8 cellular contexts compared by ENCODE assay signal in the genomic region with DNA sequence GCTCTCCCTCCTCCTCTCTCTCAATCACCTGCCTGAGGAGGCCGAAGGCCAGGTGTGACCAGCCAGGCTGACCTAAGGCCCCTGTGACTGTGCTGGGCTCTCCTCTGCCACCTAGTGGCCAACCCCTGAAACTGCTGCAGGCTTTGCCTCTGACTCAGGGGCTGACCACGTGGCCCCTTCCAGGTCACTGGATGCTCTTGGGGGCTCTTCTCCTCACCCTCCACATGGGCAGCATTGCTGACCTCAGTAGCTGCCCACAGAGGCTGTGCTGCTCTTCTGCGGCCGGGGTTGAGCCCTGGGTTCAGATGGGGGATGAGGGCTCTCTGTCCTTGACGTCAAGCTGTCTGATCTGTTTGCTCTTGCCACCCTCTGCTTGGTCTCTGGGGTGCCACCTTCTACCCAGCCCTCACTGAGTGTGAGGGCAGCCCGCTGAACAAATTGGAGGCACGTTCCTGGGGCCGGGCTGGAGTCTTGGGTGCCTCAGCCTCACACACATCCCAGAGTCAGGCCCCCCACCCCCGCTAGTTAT.
DNase-seq lines count a peak whose midpoint lies in the region; ATAC-seq and TF ChIP-seq lines count a peak whose summit lies in the region.

No MANE protein-coding gene starts in this region.

- no peak overlapping the region for H3K27ac ChIP-seq in naive thymus-derived CD4-positive, alpha-beta T cell (ENCODE audit: low read depth, low read length)
- H3K27ac ChIP-seq in thyroid gland = no peak overlapping the region

- no peaks in the 10 kb centered on the region for H3K27me3 ChIP-seq in naive thymus-derived CD4-positive, alpha-beta T cell (ENCODE audit: control insufficient read depth in 2 of 2, insufficient read depth in 2 of 2, low read length in 2 of 2)
- H3K27me3 ChIP-seq in thyroid gland = no peaks in the 10 kb centered on the region

- TF ChIP-seq POLR2A in erythroblast (IDR thresholded peaks at IDR 0.05; ENCODE audit: low read length) (no peak), thyroid gland (IDR thresholded peaks at IDR 0.05) (no peak)

- intact Hi-C loops in activated CD4-positive, alpha-beta memory T cell treated with anti-CD3 and anti-CD28 coated beads for 36 hours (cut with micrococcal nuclease) = no loop called here
- intact Hi-C loops in naive thymus-derived CD4-positive, alpha-beta T cell (cut with micrococcal nuclease) = loop anchor here in 1 of 2 donors (2.0 kb wide), 1 partner anchor 600 kb away; no protein-coding TSS in a partner anchor
- intact Hi-C loops in thyroid gland (cut with DNase I) = no loop called here

- H3K4me1 Mint-ChIP-seq in activated CD4-positive, alpha-beta memory T cell treated with anti-CD3 and anti-CD28 coated beads for 36 hours (ENCODE audit: low read depth) = no peaks in the 10 kb centered on the region
- peaks cover 0 to 2% (median 0%) of the 10 kb centered on the region in 7 donors for H3K4me1 Mint-ChIP-seq in naive thymus-derived CD4-positive, alpha-beta T cell

- peaks cover 0 to 9% (median 0%) of the 10 kb centered on the region in 3 experiments for H3K9me3 ChIP-seq in naive thymus-derived CD4-positive, alpha-beta T cell (ENCODE audit: control insufficient read depth in 2 of 3, low read length in 3 of 3)
- H3K9me3 ChIP-seq in thyroid gland = no peaks in the 10 kb centered on the region

- ATAC-seq in GM21447 (IDR thresholded peaks at IDR 0.05; ENCODE audit: unreplicated experiment) (peak; percentile 55), GM18502 (IDR thresholded peaks at IDR 0.05; ENCODE audit: poor library complexity, unreplicated experiment) (no peak)
- ATAC-seq in naive thymus-derived CD4-positive, alpha-beta T cell = peak; percentile 76

- CTCF ChIA-PET in activated CD4-positive, alpha-beta memory T cell treated with anti-CD3 and anti-CD28 coated beads for 36 hours (lab: Charles Lee) = interaction anchor here (0.8 kb wide), 1 partner anchor 14 kb away, joined by 3 read pairs; no protein-coding TSS in a partner anchor
- CTCF ChIA-PET in naive thymus-derived CD4-positive, alpha-beta T cell (lab: Charles Lee) = no interaction called here

- no peak overlapping the region for H3K4me3 Mint-ChIP-seq in activated CD4-positive, alpha-beta memory T cell treated with anti-CD3 and anti-CD28 coated beads for 36 hours
- no peak overlapping the region for H3K4me3 Mint-ChIP-seq in naive thymus-derived CD4-positive, alpha-beta T cell

- peaks cover 8% of the 10 kb centered on the region for H3K9me3 Mint-ChIP-seq in activated CD4-positive, alpha-beta memory T cell treated with anti-CD3 and anti-CD28 coated beads for 36 hours
- peaks cover 0 to 20% (median 9%) of the 10 kb centered on the region in 11 donors for H3K9me3 Mint-ChIP-seq in naive thymus-derived CD4-positive, alpha-beta T cell

- peak; percentile 79 to 100 (median 92) for TF ChIP-seq CTCF in thyroid gland (IDR thresholded peaks at IDR 0.05)

- WGBS in thyroid gland, 2 donors = 35 to 40% methylated on average over 8 to 9 of the region's 9 CpGs

- H3K36me3 Mint-ChIP-seq in activated CD4-positive, alpha-beta memory T cell treated with anti-CD3 and anti-CD28 coated beads for 36 hours = peaks cover 3% of the 10 kb centered on the region
- H3K36me3 Mint-ChIP-seq in naive thymus-derived CD4-positive, alpha-beta T cell = peaks cover 0 to 4% (median 0%) of the 10 kb centered on the region in 5 donors

- H3K27me3 Mint-ChIP-seq in activated CD4-positive, alpha-beta memory T cell treated with anti-CD3 and anti-CD28 coated beads for 36 hours = peaks cover 21% of the 10 kb centered on the region
- peaks cover 10 to 48% (median 30%) of the 10 kb centered on the region in 5 donors for H3K27me3 Mint-ChIP-seq in naive thymus-derived CD4-positive, alpha-beta T cell

- H3K4me1 ChIP-seq in naive thymus-derived CD4-positive, alpha-beta T cell (ENCODE audit: control insufficient read depth in 2 of 2, insufficient read depth in 2 of 2, low read length in 2 of 2) = no peaks in the 10 kb centered on the region
- H3K4me1 ChIP-seq in thyroid gland = peaks cover 0 to 4% of the 10 kb centered on the region in 2 donors

- H3K4me3 ChIP-seq in naive thymus-derived CD4-positive, alpha-beta T cell (ENCODE audit: low read length) = no peak overlapping the region
- H3K4me3 ChIP-seq in thyroid gland (replicated peaks in 1 of 3) = no peak overlapping the region

- POLR2A ChIA-PET in activated CD4-positive, alpha-beta memory T cell treated with anti-CD3 and anti-CD28 coated beads for 36 hours (lab: Charles Lee) = no interaction called here
- POLR2A ChIA-PET in naive thymus-derived CD4-positive, alpha-beta T cell (lab: Charles Lee) = no interaction called here

- H3K36me3 ChIP-seq in naive thymus-derived CD4-positive, alpha-beta T cell (ENCODE audit: control insufficient read depth in 2 of 3, insufficient read depth in 3 of 3, low read length in 3 of 3) = no peaks in the 10 kb centered on the region
- H3K36me3 ChIP-seq in thyroid gland = no peaks in the 10 kb centered on the region

- DNase-seq in COLO668 (lab: John Stamatoyannopoulos, UW; ENCODE audit: unreplicated experiment) (peak; percentile 39), NCI-H1105 (lab: John Stamatoyannopoulos, UW) (peak; percentile 21), erythroblast (lab: John Stamatoyannopoulos, UW) (peak; percentile 28 to 58), thyroid gland (peak; percentile 36 to 57)
- peak; percentile 61 for DNase-seq in activated CD4-positive, alpha-beta memory T cell treated with anti-CD3 and anti-CD28 coated beads for 36 hours
- peak in 7 of 9 donors; percentile 14 to 53 (median 33) for DNase-seq in naive thymus-derived CD4-positive, alpha-beta T cell

- no peak overlapping the region for H3K27ac Mint-ChIP-seq in activated CD4-positive, alpha-beta memory T cell treated with anti-CD3 and anti-CD28 coated beads for 36 hours
- no peak overlapping the region for H3K27ac Mint-ChIP-seq in naive thymus-derived CD4-positive, alpha-beta T cell
